Comparison of ENCODE assay signal across 34 cellular contexts in genomic region chr18:67677489-67677888, GRCh38.
"Had no signal": no experiment of that assay in that cellular context is flagged by ENCODE, and none has a peak within 500 bp of the region (broad histone marks: within the 10 kb centered on the region; RNA-seq: fewer than 3 reads in every experiment).

No MANE protein-coding gene starts in this region.

- DNase-seq: Karpas-422, Kasumi-1, MG63, MM.1S, MV-4-11, NCI-H1048, NCI-H1092, NCI-H1092 treated with DMSO at 0.1 percent for 48 hours, NCI-H1105, NCI-H1105 treated with DMSO at 0.1 percent for 48 hours, NCI-H1417, NCI-H1417 treated with DMSO at 0.1 percent for 48 hours, NCI-H1436, NCI-H1436 treated with DMSO at 0.1 percent for 48 hours, NCI-H146, NCI-H1694, NCI-H1694 treated with DMSO at 0.1 percent for 48 hours, NCI-H187, NCI-H187 treated with DMSO at 0.1 percent for 48 hours, NCI-H1930, NCI-H2029, NCI-H2029 treated with DMSO at 0.1 percent for 48 hours, NCI-H2081, NCI-H2081 treated with DMSO at 0.1 percent for 48 hours, NCI-H2107, NCI-H2171, NCI-H2171 treated with DMSO at 0.1 percent for 48 hours, NCI-H2227 treated with DMSO at 0.1 percent for 48 hours, NCI-H226, NCI-H345, NCI-H446, NCI-H446 treated with DMSO at 0.1 percent for 48 hours, NCI-H510A had no signal

- H3K4me3 ChIP-seq: MG63 had no signal

- H3K27me3 ChIP-seq: MG63 had no signal

- H3K27ac ChIP-seq: KMS-11 had no signal

- H3K4me2 ChIP-seq: KMS-11 had no signal

- H3K9ac ChIP-seq: KMS-11 had no signal

- H3K9me3 ChIP-seq: MG63 had no signal

- H3K36me3 ChIP-seq: MG63 had no signal
